22 cellular contexts compared by ENCODE assay signal in genomic region chr4:118749347-118749988, GRCh38.
DNase-seq lines count a peak whose midpoint lies in the region; ATAC-seq and TF ChIP-seq lines count a peak whose summit lies in the region.
"Had no signal": no experiment of that assay in that cellular context is flagged by ENCODE, and none has a peak within 500 bp of the region (broad histone marks: within the 10 kb centered on the region; RNA-seq: fewer than 3 reads in every experiment).

No MANE protein-coding gene starts in this region.

- H4K20me1 ChIP-seq in smooth muscle cell (ENCODE audit: low read depth), result peaks cover 81% of the 10 kb centered on the region

- peaks cover 2% of the 10 kb centered on the region for H3K36me3 Mint-ChIP-seq in activated naive CD8-positive, alpha-beta T cell treated with anti-CD3 and anti-CD28 coated beads for 36 hours

- peaks cover 51% of the 10 kb centered on the region for H3F3A ChIP-seq in smooth muscle cell (ENCODE audit: low read depth)

- H3K27ac ChIP-seq in right atrium auricular region (peak overlapping the region; percentile 49 to 73), smooth muscle cell (ENCODE audit: low read depth) (peak overlapping the region; percentile 9)
- H3K27ac ChIP-seq: cardiac muscle cell, SJSA1 had no signal

- peaks cover 24% of the 10 kb centered on the region for H3K79me2 ChIP-seq in smooth muscle cell (ENCODE audit: low read depth)

- DNase-seq in NCI-H1092 treated with DMSO at 0.1 percent for 48 hours (lab: John Stamatoyannopoulos, UW) (peak; percentile 39), NCI-H1092 (lab: John Stamatoyannopoulos, UW) (no peak), NCI-H345 treated with DMSO at 0.1 percent for 48 hours (lab: John Stamatoyannopoulos, UW; ENCODE audit: unreplicated experiment) (peak; percentile 56), right atrium auricular region (ENCODE audit: low spot score) (no peak), smooth muscle cell (lab: John Stamatoyannopoulos, UW; ENCODE audit: unreplicated experiment) (no peak)
- no peak for DNase-seq in activated naive CD8-positive, alpha-beta T cell treated with anti-CD3 and anti-CD28 coated beads for 36 hours
- no peak for DNase-seq in activated CD4-positive, alpha-beta T cell treated with anti-CD3 and anti-CD28 coated beads, Interleukin-2, amount 50 U/mL, for 4 hours
- DNase-seq: activated CD4-positive, alpha-beta T cell treated with anti-CD3 and anti-CD28 coated beads for 1 hour; BE2C; Calu3; Kasumi-1; naive B cell; NCI-H1436 treated with DMSO at 0.1 percent for 48 hours; NCI-H446 treated with DMSO at 0.1 percent for 48 hours; posterior cingulate gyrus; T1000 had no signal

- ATAC-seq in HG02981 (IDR thresholded peaks at IDR 0.05; ENCODE audit: unreplicated experiment), result no peak
- ATAC-seq: HCT116 had no signal

- TF ChIP-seq CTCF in right atrium auricular region (IDR thresholded peaks at IDR 0.05) (no peak), smooth muscle cell (IDR thresholded peaks at IDR 0.05; ENCODE audit: borderline replicate concordance, insufficient read depth, poor library complexity, severe bottlenecking) (no peak)

- no peak overlapping the region for H3K4me3 Mint-ChIP-seq in activated naive CD8-positive, alpha-beta T cell treated with anti-CD3 and anti-CD28 coated beads for 36 hours
- H3K4me3 Mint-ChIP-seq: naive B cell had no signal

- WGBS in smooth muscle cell (ENCODE audit: low lambda C conversion rate), result 94% methylated on average over 5 of the region's 5 CpGs

- H3K4me1 ChIP-seq in right atrium auricular region (peaks cover 0 to 64% of the 10 kb centered on the region in 2 donors), smooth muscle cell (ENCODE audit: low read depth) (no peaks in the 10 kb centered on the region)
- H3K4me1 ChIP-seq: BE2C had no signal

- no peaks in the 10 kb centered on the region for H3K9me3 Mint-ChIP-seq in activated naive CD8-positive, alpha-beta T cell treated with anti-CD3 and anti-CD28 coated beads for 36 hours
- H3K9me3 Mint-ChIP-seq: activated T-helper 2 cell treated with anti-CD3 and anti-CD28 coated beads, Interferon-gamma antibody, Interleukin-2, Interleukin-4, amounts not matched to agents 10 μg/mL and 5 μg/mL and 100 μg/mL, durations not matched to agents 14 hours and 24 hours and 36 hours; naive B cell had no signal

- H3K27ac Mint-ChIP-seq in activated naive CD8-positive, alpha-beta T cell treated with anti-CD3 and anti-CD28 coated beads for 36 hours, result no peak overlapping the region
- H3K27ac Mint-ChIP-seq: activated T-helper 2 cell treated with anti-CD3 and anti-CD28 coated beads, Interferon-gamma antibody, Interleukin-2, Interleukin-4, amounts not matched to agents 10 μg/mL and 5 μg/mL and 100 μg/mL, durations not matched to agents 14 hours and 24 hours and 36 hours; naive B cell had no signal

- H3K4me3 ChIP-seq in right atrium auricular region (no peak overlapping the region), smooth muscle cell (no peak overlapping the region)
- H3K4me3 ChIP-seq: cardiac muscle cell, lung, SJSA1 had no signal

- H3K36me3 ChIP-seq in right atrium auricular region (peaks cover 24% of the 10 kb centered on the region), smooth muscle cell (ENCODE audit: low read depth) (peaks cover 39% of the 10 kb centered on the region)

- H3K4me1 Mint-ChIP-seq in activated naive CD8-positive, alpha-beta T cell treated with anti-CD3 and anti-CD28 coated beads for 36 hours, result no peaks in the 10 kb centered on the region
- H3K4me1 Mint-ChIP-seq: naive B cell had no signal

- no peaks in the 10 kb centered on the region for H3K27me3 ChIP-seq in right atrium auricular region
- H3K27me3 ChIP-seq in smooth muscle cell (ENCODE audit: low read depth), result no peaks in the 10 kb centered on the region
- H3K27me3 ChIP-seq: BE2C, cardiac muscle cell, SJSA1 had no signal

- no peaks in the 10 kb centered on the region for H3K9me3 ChIP-seq in right atrium auricular region
- H3K9me3 ChIP-seq in smooth muscle cell (replicated peaks; ENCODE audit: low read depth), result no peaks in the 10 kb centered on the region
- H3K9me3 ChIP-seq: BE2C, SJSA1 had no signal

- H3K27me3 Mint-ChIP-seq in activated naive CD8-positive, alpha-beta T cell treated with anti-CD3 and anti-CD28 coated beads for 36 hours, result no peaks in the 10 kb centered on the region
- H3K27me3 Mint-ChIP-seq: naive B cell had no signal

- H3K4me2 ChIP-seq in smooth muscle cell, result no peak overlapping the region

- no peak overlapping the region for H3K9ac ChIP-seq in smooth muscle cell (ENCODE audit: low read depth)

- H2AFZ ChIP-seq in smooth muscle cell (ENCODE audit: low read depth), result no peak overlapping the region

Comparison
In these comparisons a context has a peak if more than half of its experiments do, and no peak if none do; other contexts are left out.
1. DNase-seq: peak in NCI-H1092 treated with DMSO at 0.1 percent for 48 hours (single experiment) and NCI-H345 treated with DMSO at 0.1 percent for 48 hours (single experiment); none in NCI-H1092 (single experiment), right atrium auricular region (single experiment), smooth muscle cell (single experiment), activated naive CD8-positive, alpha-beta T cell treated with anti-CD3 and anti-CD28 coated beads for 36 hours (single experiment) and activated CD4-positive, alpha-beta T cell treated with anti-CD3 and anti-CD28 coated beads, Interleukin-2, amount 50 U/mL, for 4 hours (0 of 2).